ENCODE assay signal across 13 cellular contexts in genomic region chr3:141389703-141390102, GRCh38. TPM values are rescaled to one million over a fixed set of nuclear protein-coding genes. Genes with fewer than 3 reads are reported as not detected.
DNase-seq lines count a peak whose midpoint lies in the region; FAIRE-seq and TF ChIP-seq lines count a peak whose summit lies in the region.
"Had no signal": no experiment of that assay in that cellular context is flagged by ENCODE, and none has a peak within 500 bp of the region (broad histone marks: within the 10 kb centered on the region; RNA-seq: fewer than 3 reads in every experiment).

No MANE protein-coding gene starts in this region.

- no peak for TF ChIP-seq RAD21 in neural cell (conservative IDR thresholded peaks at IDR 0.05)

- H3K9me3 ChIP-seq in MM.1S (replicated peaks; ENCODE audit: insufficient read depth, low read length) (no peaks in the 10 kb centered on the region), neural cell (ENCODE audit: low read length) (no peaks in the 10 kb centered on the region)

- H3K27me3 ChIP-seq in MM.1S (replicated peaks; ENCODE audit: insufficient read depth, low read length) = no peaks in the 10 kb centered on the region
- no peaks in the 10 kb centered on the region for H3K27me3 ChIP-seq in bronchial epithelial cell (ENCODE audit: control insufficient read depth, insufficient read depth, low read length)
- no peaks in the 10 kb centered on the region for H3K27me3 ChIP-seq in neural cell (ENCODE audit: insufficient read depth, low read depth, low read length)

- H3K79me2 ChIP-seq in MM.1S (ENCODE audit: low read length) (peaks cover 96% of the 10 kb centered on the region), neural cell (replicated peaks; ENCODE audit: insufficient read depth, low read length) (peaks cover 27% of the 10 kb centered on the region)

- FAIRE-seq in bronchial epithelial cell (lab: Jason Lieb, UNC) = no peak
- FAIRE-seq in frontal cortex (lab: Jason Lieb, UNC) = no peak
- FAIRE-seq: islet of Langerhans had no signal

- H3F3A ChIP-seq in MM.1S (ENCODE audit: insufficient read depth, low read length) (peaks cover 99% of the 10 kb centered on the region), neural cell (ENCODE audit: insufficient read depth, low read length, poor library complexity, severe bottlenecking) (no peaks in the 10 kb centered on the region)

- TF ChIP-seq EP300 in neural cell (conservative IDR thresholded peaks at IDR 0.05; ENCODE audit: poor library complexity, severe bottlenecking) = no peak

- TF ChIP-seq CTCF in MM.1S (IDR thresholded peaks at IDR 0.05; ENCODE audit: low read length) (no peak), bronchial epithelial cell (IDR thresholded peaks at IDR 0.05; ENCODE audit: insufficient read depth, low read length, severe bottlenecking) (no peak), neural cell (IDR thresholded peaks at IDR 0.05; ENCODE audit: poor library complexity, severe bottlenecking) (no peak)

- H3K36me3 ChIP-seq in MM.1S (replicated peaks; ENCODE audit: insufficient read depth, low read length) (peaks cover 17% of the 10 kb centered on the region), bronchial epithelial cell (ENCODE audit: control insufficient read depth, insufficient read depth, low read length) (peaks cover 2% of the 10 kb centered on the region), neural cell (ENCODE audit: insufficient read depth, low read length) (no peaks in the 10 kb centered on the region)

- no peaks in the 10 kb centered on the region for H4K20me1 ChIP-seq in MM.1S (ENCODE audit: insufficient read depth, low read length)
- H4K20me1 ChIP-seq in neural cell (ENCODE audit: insufficient read depth) = no peaks in the 10 kb centered on the region

- H3K9me2 ChIP-seq in MM.1S (replicated peaks; ENCODE audit: insufficient read depth, low read length) (no peaks in the 10 kb centered on the region), neural cell (ENCODE audit: insufficient read depth, low read length) (no peaks in the 10 kb centered on the region)

- no peak overlapping the region for H2AFZ ChIP-seq in MM.1S (ENCODE audit: low read length)
- no peak overlapping the region for H2AFZ ChIP-seq in neural cell (ENCODE audit: low read depth, low read length)

- DNase-seq in NCI-H2227 (lab: John Stamatoyannopoulos, UW; ENCODE audit: unreplicated experiment) (peak; percentile 10), NCI-H2227 treated with DMSO at 0.1 percent for 48 hours (lab: John Stamatoyannopoulos, UW) (no peak), MM.1S (peak; percentile 53), bronchial epithelial cell (ENCODE audit: low read depth) (peak; percentile 59), anterior cingulate cortex (lab: John Stamatoyannopoulos, UW) (no peak), T1000 (lab: John Stamatoyannopoulos, UW) (no peak), frontal cortex (ENCODE audit: low spot score in 2 of 2) (no peak)
- DNase-seq: activated CD4-positive, CD25-positive, alpha-beta regulatory T cell treated with anti-CD3 and anti-CD28 coated beads, Interleukin-2, amount 50 U/mL, for 72 hours; activated T-cell treated with anti-CD3 and anti-CD28 coated beads, Interleukin-2, amount 50 U/mL, for 1 hour; Calu3; posterior cingulate gyrus had no signal

- H3K27ac ChIP-seq in MM.1S (ENCODE audit: low read length) = peak overlapping the region; percentile 100
- H3K27ac ChIP-seq in neural cell (ENCODE audit: low read length) = no peak overlapping the region

- H3K4me1 ChIP-seq in MM.1S (ENCODE audit: low read length) = peaks cover 38% of the 10 kb centered on the region

- H3K9ac ChIP-seq in MM.1S (ENCODE audit: low read length) (peak overlapping the region; percentile 100), neural cell (ENCODE audit: low read length) (no peak overlapping the region)

- peak overlapping the region; percentile 67 for H3K4me3 ChIP-seq in MM.1S (ENCODE audit: low read length)
- H3K4me3 ChIP-seq in bronchial epithelial cell (ENCODE audit: low read depth, low read length) = no peak overlapping the region
- H3K4me3 ChIP-seq in neural cell (ENCODE audit: low read length) = peak overlapping the region; percentile 61

- peak overlapping the region; percentile 90 for H3K4me2 ChIP-seq in MM.1S (ENCODE audit: low read depth, low read length)
- H3K4me2 ChIP-seq in neural cell (ENCODE audit: low read length) = peak overlapping the region; percentile 38

TF ChIP-seq in neural cell, 6 proteins besides CTCF, POLR2A, EP300 and RAD21:
- TF ChIP-seq EZH2 (IDR thresholded peaks at IDR 0.05; ENCODE audit: borderline replicate concordance, insufficient read depth, low read length, poor library complexity, severe bottlenecking) (no peak), MXI1 (conservative IDR thresholded peaks at IDR 0.05; ENCODE audit: poor library complexity, severe bottlenecking) (no peak), TAF1 (IDR thresholded peaks at IDR 0.05; ENCODE audit: low read depth) (no peak)

RNA-seq across cellular contexts. Expression of gene ZBTB38, which starts 21.4 kb away (rescaled TPM):
- total RNA-seq in bronchial epithelial cell = 59.0 and 61.2 TPM in 2 replicates
- polyA plus RNA-seq in neural cell = 14.8 and 18.7 TPM in 2 replicates
- 96.4 and 136 TPM in 2 replicates for polyA minus RNA-seq in neural cell
- total RNA-seq in frontal cortex = 149 TPM

Comparison
In these comparisons a context has a peak if more than half of its experiments do, and no peak if none do; other contexts are left out.
1. DNase-seq: peak in NCI-H2227 (single experiment), MM.1S (single experiment) and bronchial epithelial cell (single experiment); none in NCI-H2227 treated with DMSO at 0.1 percent for 48 hours (single experiment), anterior cingulate cortex (0 of 58), T1000 (single experiment) and frontal cortex (0 of 2).